In genomic region chr22:30425327-30425615, GRCh38 we compare ENCODE assay signal across 8 cellular contexts. TPM values are rescaled to one million over a fixed set of nuclear protein-coding genes. Genes with fewer than 3 reads are reported as not detected.
DNase-seq lines count a peak whose midpoint lies in the region; ATAC-seq, FAIRE-seq and TF ChIP-seq lines count a peak whose summit lies in the region.

No MANE protein-coding gene starts in this region.

- in situ Hi-C loops in HepG2 (cut with HindIII; ENCODE audit: extremely low pct_ligation_motif_present, low pct_unique_long_range_greater_than_20kb), result loop anchor here (5.0 kb wide), 1 partner anchor 33 kb away; no protein-coding TSS in a partner anchor

- H3K4me2 ChIP-seq in HepG2 (ENCODE audit: low read depth, low read length), result peak overlapping the region; percentile 99

- H3K9ac ChIP-seq in HepG2 (ENCODE audit: insufficient read depth, low read depth, low read length), result peak overlapping the region; percentile 68

- H3K9me3 ChIP-seq in ascending aorta (no peaks in the 10 kb centered on the region), HepG2 (ENCODE audit: low read length) (no peaks in the 10 kb centered on the region), thymus (ENCODE audit: control insufficient read depth) (peaks cover 1% of the 10 kb centered on the region)

- TF ChIP-seq CTCF in ascending aorta (IDR thresholded peaks at IDR 0.05) (no peak), HepG2 (CRISPR knock-in tag; IDR thresholded peaks at IDR 0.05) (no peak)

- H3K27ac ChIP-seq in ascending aorta (peak overlapping the region; percentile 66 to 80), HepG2 (ENCODE audit: extremely low read length, insufficient read depth, low read length) (peak overlapping the region; percentile 70), thymus (ENCODE audit: low read depth) (no peak overlapping the region)

- no peak for TF ChIP-seq POLR2A in HepG2 (IDR thresholded peaks at IDR 0.05; ENCODE audit: insufficient read depth in 1 of 2, low read depth in 2 of 2, low read length in 2 of 2)

- H4K20me1 ChIP-seq in HepG2 (ENCODE audit: insufficient read depth, low read length), result no peaks in the 10 kb centered on the region

- H3K4me3 Mint-ChIP-seq in activated CD8-positive, alpha-beta memory T cell treated with anti-CD3 and anti-CD28 coated beads, Interleukin-2, amount 10 ng/mL, durations not matched to agents 7 days and 5 days, result peak overlapping the region; percentile 96

- H3K27me3 Mint-ChIP-seq in activated CD8-positive, alpha-beta memory T cell treated with anti-CD3 and anti-CD28 coated beads, Interleukin-2, amount 10 ng/mL, durations not matched to agents 7 days and 5 days, result no peaks in the 10 kb centered on the region

- H3K4me1 ChIP-seq in ascending aorta (peaks cover 14 to 31% of the 10 kb centered on the region in 2 donors), HepG2 (ENCODE audit: insufficient read depth, low read length) (peaks cover 45% of the 10 kb centered on the region), thymus (ENCODE audit: control insufficient read depth, insufficient read depth, low read length) (peaks cover 14% of the 10 kb centered on the region)

- peaks cover 52% of the 10 kb centered on the region for H3K4me1 Mint-ChIP-seq in activated CD8-positive, alpha-beta memory T cell treated with anti-CD3 and anti-CD28 coated beads, Interleukin-2, amount 10 ng/mL, durations not matched to agents 7 days and 5 days

- POLR2A ChIA-PET in HepG2 (lab: Yijun Ruan, JAX), result interaction anchor here (4.2 to 7.2 kb wide), 2 partner anchors 8 to 31 kb away, joined by 26 to 164 read pairs; partner anchors contain the start of gene SEC14L2

- TF ChIP-seq RAD21 in HepG2 (CRISPR knock-in tag; IDR thresholded peaks at IDR 0.05), result no peak

- intact Hi-C loops in ascending aorta (cut with DNase I), result loop anchor here (2.0 to 10.0 kb wide), 3 partner anchors 38 to 820 kb away; partner anchors contain the start of genes NF2, RNF215 and SELENOM
- intact Hi-C loops in HepG2 (cut with micrococcal nuclease; ENCODE audit: unreplicated experiment), result no loop called here

- H3K27ac Mint-ChIP-seq in activated CD8-positive, alpha-beta memory T cell treated with anti-CD3 and anti-CD28 coated beads, Interleukin-2, amount 10 ng/mL, durations not matched to agents 7 days and 5 days, result peak overlapping the region; percentile 96

- peak overlapping the region; percentile 64 for H2AFZ ChIP-seq in HepG2 (ENCODE audit: low read length)

- H3K4me3 ChIP-seq in ascending aorta (peak overlapping the region; percentile 63 to 86), HepG2 (replicated peaks in 1 of 3; ENCODE audit: insufficient read depth in 1 of 3, low read depth in 2 of 3, low read length in 3 of 3) (peak overlapping the region; percentile 68 to 89 (median 68)), thymus (ENCODE audit: low read length) (peak overlapping the region; percentile 62)

- ATAC-seq in activated CD8-positive, alpha-beta memory T cell treated with anti-CD3 and anti-CD28 coated beads, Interleukin-2, amount 10 ng/mL, durations not matched to agents 7 days and 5 days, result no peak
- ATAC-seq in HepG2 (no peak), HG02852 (IDR thresholded peaks at IDR 0.05; ENCODE audit: unreplicated experiment) (no peak), HG03442 (IDR thresholded peaks at IDR 0.05; ENCODE audit: unreplicated experiment) (no peak), GM18517 (IDR thresholded peaks at IDR 0.05; ENCODE audit: unreplicated experiment) (no peak)

- CTCF ChIA-PET in activated CD8-positive, alpha-beta memory T cell treated with anti-CD3 and anti-CD28 coated beads, Interleukin-2, amount 10 ng/mL, durations not matched to agents 7 days and 5 days (lab: Charles Lee), result interaction anchor here (1.6 to 6.9 kb wide), 10 partner anchors 11 to 162 kb away, joined by 4 to 79 read pairs (median 15); partner anchors contain the start of genes CASTOR1, RNF215 and SEC14L2
- CTCF ChIA-PET in HepG2 (lab: Yijun Ruan, JAX; ENCODE audit: low intra/inter-chr PET ratio, low total read pairs), result interaction anchor here (0.8 to 2.5 kb wide), 3 partner anchors 34 to 98 kb away, joined by 3 to 43 read pairs (median 4); no protein-coding TSS in a partner anchor

- peaks cover 36% of the 10 kb centered on the region for H3K36me3 Mint-ChIP-seq in activated CD8-positive, alpha-beta memory T cell treated with anti-CD3 and anti-CD28 coated beads, Interleukin-2, amount 10 ng/mL, durations not matched to agents 7 days and 5 days

- no TSS peak for BruUV-seq in HepG2 (replicated peaks; lab: Mats Ljungman, UMichigan)

- H3K79me2 ChIP-seq in HepG2 (ENCODE audit: insufficient read depth, low read length), result peaks cover 15% of the 10 kb centered on the region

- no peak for DNase-seq in activated CD8-positive, alpha-beta memory T cell treated with anti-CD3 and anti-CD28 coated beads, Interleukin-2, amount 10 ng/mL, durations not matched to agents 7 days and 5 days
- DNase-seq in activated CD8-positive, alpha-beta memory T cell treated with anti-CD3 and anti-CD28 coated beads, Interleukin-2, amount 50 U/mL, for 48 hours, result no peak
- DNase-seq in ascending aorta (ENCODE audit: low spot score in 2 of 2) (no peak), HepG2 (ENCODE audit: low spot score) (no peak)

- H3K9me3 Mint-ChIP-seq in activated CD8-positive, alpha-beta memory T cell treated with anti-CD3 and anti-CD28 coated beads, Interleukin-2, amount 10 ng/mL, durations not matched to agents 7 days and 5 days (ENCODE audit: low read depth), result no peaks in the 10 kb centered on the region

- no peaks in the 10 kb centered on the region for H3K36me3 ChIP-seq in ascending aorta
- H3K36me3 ChIP-seq in HepG2 (replicated peaks in 1 of 2; ENCODE audit: control insufficient read depth in 1 of 2, insufficient read depth in 2 of 2, low read length in 2 of 2), result peaks cover 0 to 5% of the 10 kb centered on the region in 2 experiments; a peak in 2 of 5 replicates
- peaks cover 7% of the 10 kb centered on the region for H3K36me3 ChIP-seq in thymus (ENCODE audit: control insufficient read depth, insufficient read depth)

- FAIRE-seq in HepG2 (lab: Jason Lieb, UNC), result no peak

- TF ChIP-seq EP300 in HepG2 (IDR thresholded peaks at IDR 0.05; ENCODE audit: low read depth in 2 of 2, low read length in 2 of 2) (no peak), HepG2 (CRISPR knock-in tag; IDR thresholded peaks at IDR 0.05; ENCODE audit: borderline replicate concordance) (no peak)

- H3K27me3 ChIP-seq in ascending aorta, result no peaks in the 10 kb centered on the region
- H3K27me3 ChIP-seq in HepG2 (ENCODE audit: control insufficient read depth in 1 of 2, insufficient read depth in 2 of 2, low read length in 2 of 2), result no peaks in the 10 kb centered on the region
- H3K27me3 ChIP-seq in thymus (ENCODE audit: control insufficient read depth, insufficient read depth), result no peaks in the 10 kb centered on the region

- 3% methylated on average over 9 of the region's 9 CpGs for WGBS in HepG2 (ENCODE audit: low lambda C conversion rate)
- WGBS in thymus, result 27% methylated on average over 9 of the region's 9 CpGs

RNA-seq across cellular contexts. Expression of gene MTFP1, which starts 0.3 kb away (rescaled TPM):
- total RNA-seq in activated CD8-positive, alpha-beta memory T cell treated with anti-CD3 and anti-CD28 coated beads, Interleukin-2, amount 10 ng/mL, durations not matched to agents 7 days and 5 days, result 10 to 100 TPM; 59.1 to 73.4 TPM
- total RNA-seq in ascending aorta (4.5 TPM), HepG2 (2016; rRNA removed; fragmentation: Illumina TruSeq; extraction: Trizol) (40.3 and 45.6 TPM in 2 replicates)
- total RNA-seq in HepG2 (2016; cell fraction: cytosol; rRNA removed; fragmentation: Illumina TruSeq; extraction: Trizol; ENCODE audit: low read depth), result 33.4 and 35.3 TPM in 2 replicates
- 40.9 and 46.1 TPM in 2 replicates for total RNA-seq in HepG2 (2016; cell fraction: insoluble cytoplasmic fraction; rRNA removed; fragmentation: Illumina TruSeq; extraction: Trizol)
- 44.5 and 56.8 TPM in 2 replicates for total RNA-seq in HepG2 (2016; cell fraction: membrane; rRNA removed; fragmentation: Illumina TruSeq; extraction: Trizol)
- total RNA-seq in HepG2 (2016; cell fraction: nucleus; rRNA removed; fragmentation: Illumina TruSeq; extraction: Trizol), result 24.5 and 30.0 TPM in 2 replicates
- polyA plus RNA-seq in HepG2 (2011; rRNA removed) (29.5 TPM in 2 replicates), thymus (11.1 TPM)
- 33.0 and 55.8 TPM in 2 replicates for polyA plus RNA-seq in HepG2 (2011; cell fraction: cytosol; rRNA removed)
- polyA plus RNA-seq in HepG2 (2011; cell fraction: nucleus; rRNA removed), result 33.3 and 33.4 TPM in 2 replicates
- polyA plus RNA-seq in HepG2 (2012), result 16.5 and 23.5 TPM in 2 replicates
- 26.8 and 41.3 TPM in 2 replicates for polyA plus RNA-seq in HepG2 (2016; cell fraction: cytosol; fragmentation: Illumina TruSeq; extraction: Trizol; ENCODE audit: low read depth)
- polyA plus RNA-seq in HepG2 (2016; cell fraction: insoluble cytoplasmic fraction; fragmentation: Illumina TruSeq; extraction: Trizol; ENCODE audit: low read depth), result 32.6 and 35.9 TPM in 2 replicates
- polyA plus RNA-seq in HepG2 (2016; cell fraction: membrane; fragmentation: Illumina TruSeq; extraction: Trizol; ENCODE audit: low read depth), result 36.2 and 46.2 TPM in 2 replicates
- polyA plus RNA-seq in HepG2 (2016; cell fraction: nucleus; fragmentation: Illumina TruSeq; extraction: Trizol; ENCODE audit: insufficient read depth, low read depth), result 42.3 and 44.8 TPM in 2 replicates
- 41.9 and 45.1 TPM in 2 replicates for polyA minus RNA-seq in HepG2 (2011; rRNA and poly(A)+ RNA removed; ENCODE audit: low replicate concordance)
- 13.7 and 14.0 TPM in 2 replicates for polyA minus RNA-seq in HepG2 (2011; cell fraction: cytosol; rRNA and poly(A)+ RNA removed)
- 5.2 and 9.7 TPM in 2 replicates for polyA minus RNA-seq in HepG2 (2011; cell fraction: nucleus; rRNA and poly(A)+ RNA removed)

RNA-seq across cellular contexts. Expression of gene SEC14L2, which starts 28.5 kb away (rescaled TPM):
- total RNA-seq in activated CD8-positive, alpha-beta memory T cell treated with anti-CD3 and anti-CD28 coated beads, Interleukin-2, amount 10 ng/mL, durations not matched to agents 7 days and 5 days, result 1 to 10 TPM; 2.2 to 4.8 TPM
- total RNA-seq in ascending aorta, result 3.0 TPM
- total RNA-seq in HepG2 (2016; rRNA removed; fragmentation: Illumina TruSeq; extraction: Trizol), result 4.1 and 5.3 TPM in 2 replicates
- total RNA-seq in HepG2 (2016; cell fraction: cytosol; rRNA removed; fragmentation: Illumina TruSeq; extraction: Trizol; ENCODE audit: low read depth), result 0.71 and 0.88 TPM in 2 replicates
- total RNA-seq in HepG2 (2016; cell fraction: insoluble cytoplasmic fraction; rRNA removed; fragmentation: Illumina TruSeq; extraction: Trizol), result 5.1 TPM in 2 replicates
- total RNA-seq in HepG2 (2016; cell fraction: membrane; rRNA removed; fragmentation: Illumina TruSeq; extraction: Trizol), result 2.0 and 2.8 TPM in 2 replicates
- total RNA-seq in HepG2 (2016; cell fraction: nucleus; rRNA removed; fragmentation: Illumina TruSeq; extraction: Trizol), result 3.5 and 5.0 TPM in 2 replicates
- 5.1 and 9.1 TPM in 2 replicates for polyA plus RNA-seq in HepG2 (2011; rRNA removed)
- polyA plus RNA-seq in HepG2 (2011; cell fraction: cytosol; rRNA removed), result 6.9 and 7.2 TPM in 2 replicates
- 13.4 and 15.2 TPM in 2 replicates for polyA plus RNA-seq in HepG2 (2011; cell fraction: nucleus; rRNA removed)
- 4.1 and 4.7 TPM in 2 replicates for polyA plus RNA-seq in HepG2 (2012)
- polyA plus RNA-seq in HepG2 (2016; cell fraction: cytosol; fragmentation: Illumina TruSeq; extraction: Trizol; ENCODE audit: low read depth), result 1.8 and 2.4 TPM in 2 replicates
- polyA plus RNA-seq in HepG2 (2016; cell fraction: insoluble cytoplasmic fraction; fragmentation: Illumina TruSeq; extraction: Trizol; ENCODE audit: low read depth), result 5.3 and 5.4 TPM in 2 replicates
- polyA plus RNA-seq in HepG2 (2016; cell fraction: membrane; fragmentation: Illumina TruSeq; extraction: Trizol; ENCODE audit: low read depth), result 1.9 and 2.3 TPM in 2 replicates
- 5.5 and 6.3 TPM in 2 replicates for polyA plus RNA-seq in HepG2 (2016; cell fraction: nucleus; fragmentation: Illumina TruSeq; extraction: Trizol; ENCODE audit: insufficient read depth, low read depth)
- polyA minus RNA-seq in HepG2 (2011; rRNA and poly(A)+ RNA removed; ENCODE audit: low replicate concordance), result 13.5 and 19.9 TPM in 2 replicates
- polyA minus RNA-seq in HepG2 (2011; cell fraction: cytosol; rRNA and poly(A)+ RNA removed), result 4.4 and 5.6 TPM in 2 replicates
- polyA minus RNA-seq in HepG2 (2011; cell fraction: nucleus; rRNA and poly(A)+ RNA removed), result 11.5 and 19.1 TPM in 2 replicates
- 6.2 TPM for polyA plus RNA-seq in thymus

RNA-seq across cellular contexts. Expression of gene RNF215, which starts 38.1 kb away (rescaled TPM):
- total RNA-seq in activated CD8-positive, alpha-beta memory T cell treated with anti-CD3 and anti-CD28 coated beads, Interleukin-2, amount 10 ng/mL, durations not matched to agents 7 days and 5 days, result 10 to 100 TPM in 1 of 2 experiments, 1 to 10 TPM in 1; 8.5 to 10.5 TPM
- total RNA-seq in ascending aorta (6.7 TPM), HepG2 (2016; rRNA removed; fragmentation: Illumina TruSeq; extraction: Trizol) (2.4 and 5.3 TPM in 2 replicates)
- total RNA-seq in HepG2 (2016; cell fraction: cytosol; rRNA removed; fragmentation: Illumina TruSeq; extraction: Trizol; ENCODE audit: low read depth), result 1.6 and 1.9 TPM in 2 replicates
- 2.5 and 5.7 TPM in 2 replicates for total RNA-seq in HepG2 (2016; cell fraction: insoluble cytoplasmic fraction; rRNA removed; fragmentation: Illumina TruSeq; extraction: Trizol)
- 2.5 and 3.5 TPM in 2 replicates for total RNA-seq in HepG2 (2016; cell fraction: membrane; rRNA removed; fragmentation: Illumina TruSeq; extraction: Trizol)
- total RNA-seq in HepG2 (2016; cell fraction: nucleus; rRNA removed; fragmentation: Illumina TruSeq; extraction: Trizol), result 7.1 and 8.8 TPM in 2 replicates
- polyA plus RNA-seq in HepG2 (2011; rRNA removed) (6.1 and 9.2 TPM in 2 replicates), thymus (11.1 TPM)
- 3.8 and 4.9 TPM in 2 replicates for polyA plus RNA-seq in HepG2 (2011; cell fraction: cytosol; rRNA removed)
- 55.4 and 60.1 TPM in 2 replicates for polyA plus RNA-seq in HepG2 (2011; cell fraction: nucleus; rRNA removed)
- 5.4 and 7.0 TPM in 2 replicates for polyA plus RNA-seq in HepG2 (2012)
- polyA plus RNA-seq in HepG2 (2016; cell fraction: cytosol; fragmentation: Illumina TruSeq; extraction: Trizol; ENCODE audit: low read depth), result 1.1 and 1.2 TPM in 2 replicates
- polyA plus RNA-seq in HepG2 (2016; cell fraction: insoluble cytoplasmic fraction; fragmentation: Illumina TruSeq; extraction: Trizol; ENCODE audit: low read depth), result 1.6 and 1.8 TPM in 2 replicates
- polyA plus RNA-seq in HepG2 (2016; cell fraction: membrane; fragmentation: Illumina TruSeq; extraction: Trizol; ENCODE audit: low read depth), result 1.9 and 2.2 TPM in 2 replicates
- polyA plus RNA-seq in HepG2 (2016; cell fraction: nucleus; fragmentation: Illumina TruSeq; extraction: Trizol; ENCODE audit: insufficient read depth, low read depth), result 17.7 and 18.4 TPM in 2 replicates
- 10.6 and 16.6 TPM in 2 replicates for polyA minus RNA-seq in HepG2 (2011; rRNA and poly(A)+ RNA removed; ENCODE audit: low replicate concordance)
- 2.3 and 4.5 TPM in 2 replicates for polyA minus RNA-seq in HepG2 (2011; cell fraction: cytosol; rRNA and poly(A)+ RNA removed)
- polyA minus RNA-seq in HepG2 (2011; cell fraction: nucleus; rRNA and poly(A)+ RNA removed), result 12.6 and 12.9 TPM in 2 replicates

RNA-seq across cellular contexts. Expression of gene SEC14L3, which starts 46.5 kb away (rescaled TPM):
- total RNA-seq in activated CD8-positive, alpha-beta memory T cell treated with anti-CD3 and anti-CD28 coated beads, Interleukin-2, amount 10 ng/mL, durations not matched to agents 7 days and 5 days, result not detected
- total RNA-seq in ascending aorta (not detected), HepG2 (2016; rRNA removed; fragmentation: Illumina TruSeq; extraction: Trizol) (not detected in 2 replicates)
- total RNA-seq in HepG2 (2016; cell fraction: cytosol; rRNA removed; fragmentation: Illumina TruSeq; extraction: Trizol; ENCODE audit: low read depth), result not detected in 2 replicates
- not detected in 2 replicates for total RNA-seq in HepG2 (2016; cell fraction: insoluble cytoplasmic fraction; rRNA removed; fragmentation: Illumina TruSeq; extraction: Trizol)
- not detected in 2 replicates for total RNA-seq in HepG2 (2016; cell fraction: membrane; rRNA removed; fragmentation: Illumina TruSeq; extraction: Trizol)
- total RNA-seq in HepG2 (2016; cell fraction: nucleus; rRNA removed; fragmentation: Illumina TruSeq; extraction: Trizol), result not detected in 2 replicates
- polyA plus RNA-seq in HepG2 (2011; rRNA removed) (not detected in 2 replicates), thymus (0.07 TPM)
- not detected in 2 replicates for polyA plus RNA-seq in HepG2 (2011; cell fraction: cytosol; rRNA removed)
- not detected in 2 replicates for polyA plus RNA-seq in HepG2 (2011; cell fraction: nucleus; rRNA removed)
- polyA plus RNA-seq in HepG2 (2012), result not detected in 2 replicates
- polyA plus RNA-seq in HepG2 (2016; cell fraction: cytosol; fragmentation: Illumina TruSeq; extraction: Trizol; ENCODE audit: low read depth), result not detected in 2 replicates
- not detected in 2 replicates for polyA plus RNA-seq in HepG2 (2016; cell fraction: insoluble cytoplasmic fraction; fragmentation: Illumina TruSeq; extraction: Trizol; ENCODE audit: low read depth)
- not detected in 2 replicates for polyA plus RNA-seq in HepG2 (2016; cell fraction: membrane; fragmentation: Illumina TruSeq; extraction: Trizol; ENCODE audit: low read depth)
- polyA plus RNA-seq in HepG2 (2016; cell fraction: nucleus; fragmentation: Illumina TruSeq; extraction: Trizol; ENCODE audit: insufficient read depth, low read depth), result not detected in 2 replicates
- 0.07 TPM in 1 of 2 replicates, not detected in the other for polyA minus RNA-seq in HepG2 (2011; rRNA and poly(A)+ RNA removed; ENCODE audit: low replicate concordance)
- not detected in 2 replicates for polyA minus RNA-seq in HepG2 (2011; cell fraction: cytosol; rRNA and poly(A)+ RNA removed)
- polyA minus RNA-seq in HepG2 (2011; cell fraction: nucleus; rRNA and poly(A)+ RNA removed), result not detected in 2 replicates
